In the genomic region with DNA sequence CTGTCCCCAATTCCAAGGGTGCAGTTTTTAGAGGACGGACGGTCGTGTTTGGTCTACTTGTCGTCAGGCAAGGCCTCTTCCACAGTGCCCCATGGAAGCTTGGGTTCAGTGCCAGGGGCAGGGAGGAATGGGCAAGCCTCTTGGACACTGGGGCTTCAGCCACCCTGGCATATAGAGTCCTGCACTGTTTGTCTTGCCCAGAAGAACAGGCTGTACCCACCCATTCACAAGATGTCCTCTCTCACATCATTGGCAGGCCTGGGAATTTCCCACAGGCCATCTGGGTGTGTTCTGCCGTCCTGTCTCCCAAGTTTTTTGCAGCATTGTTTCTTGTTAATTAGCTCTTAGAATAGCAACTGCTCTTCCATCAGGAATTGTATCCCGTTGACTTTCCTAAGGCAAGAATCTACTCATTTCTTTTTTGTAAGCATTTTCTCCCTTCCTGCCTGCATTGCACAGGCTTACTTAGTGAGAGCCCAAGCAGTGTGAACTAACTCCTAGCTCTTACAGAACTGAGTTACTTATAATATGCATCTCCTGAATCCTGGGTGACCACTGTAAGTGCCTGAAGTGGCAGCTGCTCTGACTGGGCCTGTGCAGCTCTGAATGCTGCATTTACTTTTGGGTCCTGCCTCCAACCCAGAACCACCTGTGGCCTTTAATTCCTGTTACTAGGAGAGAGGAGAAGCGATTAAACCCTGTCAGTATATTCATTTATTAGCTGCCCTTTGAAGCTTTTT, we compare ENCODE assay signal across 9 cellular contexts.
DNase-seq lines count a peak whose midpoint lies in the region; ATAC-seq and TF ChIP-seq lines count a peak whose summit lies in the region.
"Had no signal": no experiment of that assay in that cellular context is flagged by ENCODE, and none has a peak within 500 bp of the region (broad histone marks: within the 10 kb centered on the region; RNA-seq: fewer than 3 reads in every experiment).

No MANE protein-coding gene starts in this region.

- peaks cover 21 to 92% (median 46%) of the 10 kb centered on the region in 3 experiments for H3K36me3 ChIP-seq in naive thymus-derived CD4-positive, alpha-beta T cell (ENCODE audit: control insufficient read depth in 2 of 3, insufficient read depth in 3 of 3, low read length in 3 of 3)

- H3K4me3 ChIP-seq in naive thymus-derived CD4-positive, alpha-beta T cell (ENCODE audit: low read length) = no peak overlapping the region

- H3K27me3 ChIP-seq in naive thymus-derived CD4-positive, alpha-beta T cell (ENCODE audit: control insufficient read depth in 2 of 2, insufficient read depth in 2 of 2, low read length in 2 of 2) = no peaks in the 10 kb centered on the region

- no peak overlapping the region for H3K27ac ChIP-seq in naive thymus-derived CD4-positive, alpha-beta T cell (ENCODE audit: low read depth, low read length)

- peaks cover 8 to 44% of the 10 kb centered on the region in 2 donors for H3K36me3 Mint-ChIP-seq in activated T-cell treated with anti-CD3 and anti-CD28 coated beads, Interleukin-2, amount 50 U/mL, for 72 hours (ENCODE audit: insufficient read depth in 2 of 2)
- peaks cover 90% of the 10 kb centered on the region for H3K36me3 Mint-ChIP-seq in effector memory CD8-positive, alpha-beta T cell (ENCODE audit: insufficient read depth)
- H3K36me3 Mint-ChIP-seq in naive thymus-derived CD4-positive, alpha-beta T cell = peaks cover 10 to 72% (median 52%) of the 10 kb centered on the region in 5 donors
- H3K36me3 Mint-ChIP-seq in type B pancreatic cell = no peaks in the 10 kb centered on the region
- H3K36me3 Mint-ChIP-seq in T-helper 2 cell treated with Interferon-gamma antibody and Interleukin-4, amounts not matched to agents 5 μg/mL and 100 μg/mL, for 36 hours (ENCODE audit: low read depth) = peaks cover 67% of the 10 kb centered on the region

- no peaks in the 10 kb centered on the region for H3K9me3 Mint-ChIP-seq in activated T-cell treated with anti-CD3 and anti-CD28 coated beads, Interleukin-2, amount 50 U/mL, for 72 hours
- no peaks in the 10 kb centered on the region for H3K9me3 Mint-ChIP-seq in effector memory CD8-positive, alpha-beta T cell
- H3K9me3 Mint-ChIP-seq in naive thymus-derived CD4-positive, alpha-beta T cell = peaks cover 0 to 4% (median 0%) of the 10 kb centered on the region in 11 donors
- no peaks in the 10 kb centered on the region for H3K9me3 Mint-ChIP-seq in type B pancreatic cell
- no peaks in the 10 kb centered on the region for H3K9me3 Mint-ChIP-seq in T-helper 2 cell treated with Interferon-gamma antibody and Interleukin-4, amounts not matched to agents 5 μg/mL and 100 μg/mL, for 36 hours

- DNase-seq in activated T-cell treated with anti-CD3 and anti-CD28 coated beads, Interleukin-2, amount 50 U/mL, for 72 hours = no peak
- no peak for DNase-seq in activated T-cell treated with anti-CD3 and anti-CD28 coated beads, Interleukin-2, amount 50 U/mL, for 48 hours
- no peak for DNase-seq in effector memory CD8-positive, alpha-beta T cell
- DNase-seq in naive thymus-derived CD4-positive, alpha-beta T cell = no peak
- DNase-seq in type B pancreatic cell (ENCODE audit: extremely low spot score, unreplicated experiment) = no peak
- no peak for DNase-seq in T-helper 2 cell treated with Interferon-gamma antibody and Interleukin-4, amounts not matched to agents 5 μg/mL and 100 μg/mL, for 36 hours (ENCODE audit: low spot score)
- no peak for DNase-seq in activated effector memory CD4-positive, alpha-beta T cell treated with anti-CD3 and anti-CD28 coated beads, Interleukin-2, amount 50 U/mL, for 16 hours
- DNase-seq in HEK293T (ENCODE audit: extremely low spot score) = no peak
- DNase-seq: NCI-H2171 treated with DMSO at 0.1 percent for 48 hours had no signal

- ATAC-seq in activated T-cell treated with anti-CD3 and anti-CD28 coated beads, Interleukin-2, amount 50 U/mL, for 72 hours (replicated peaks in 1 of 2) = no peak
- no peak for ATAC-seq in effector memory CD8-positive, alpha-beta T cell (replicated peaks)
- no peak for ATAC-seq in naive thymus-derived CD4-positive, alpha-beta T cell

- no peaks in the 10 kb centered on the region for H3K4me1 ChIP-seq in naive thymus-derived CD4-positive, alpha-beta T cell (ENCODE audit: control insufficient read depth in 2 of 2, insufficient read depth in 2 of 2, low read length in 2 of 2)

- CTCF ChIA-PET in naive thymus-derived CD4-positive, alpha-beta T cell (lab: Charles Lee) = interaction anchor here (0.5 to 0.6 kb wide), 3 partner anchors 16 to 254 kb away, joined by 3 read pairs; no protein-coding TSS in a partner anchor
- CTCF ChIA-PET in HEK293T (lab: Yijun Ruan, JAX) = no interaction called here

- POLR2A ChIA-PET in naive thymus-derived CD4-positive, alpha-beta T cell (lab: Charles Lee) = interaction anchor here (0.9 to 1.4 kb wide), 2 partner anchors 21 to 65 kb away, joined by 3 read pairs; no protein-coding TSS in a partner anchor
- POLR2A ChIA-PET in HEK293T (lab: Yijun Ruan, JAX) = interaction anchor here (1.3 kb wide), 1 partner anchor 149 kb away, joined by 4 read pairs; the partner anchor contains the start of gene HIF1A

- H3K4me3 Mint-ChIP-seq in activated T-cell treated with anti-CD3 and anti-CD28 coated beads, Interleukin-2, amount 50 U/mL, for 72 hours = no peak overlapping the region
- H3K4me3 Mint-ChIP-seq in effector memory CD8-positive, alpha-beta T cell = no peak overlapping the region
- H3K4me3 Mint-ChIP-seq in naive thymus-derived CD4-positive, alpha-beta T cell = no peak overlapping the region
- H3K4me3 Mint-ChIP-seq in type B pancreatic cell = no peak overlapping the region
- no peak overlapping the region for H3K4me3 Mint-ChIP-seq in T-helper 2 cell treated with Interferon-gamma antibody and Interleukin-4, amounts not matched to agents 5 μg/mL and 100 μg/mL, for 36 hours

- H3K9me3 ChIP-seq in naive thymus-derived CD4-positive, alpha-beta T cell (ENCODE audit: control insufficient read depth in 2 of 3, low read length in 3 of 3) = no peaks in the 10 kb centered on the region

- peaks cover 57% of the 10 kb centered on the region for H3K4me1 Mint-ChIP-seq in activated T-cell treated with anti-CD3 and anti-CD28 coated beads, Interleukin-2, amount 50 U/mL, for 72 hours (ENCODE audit: low read depth)
- H3K4me1 Mint-ChIP-seq in effector memory CD8-positive, alpha-beta T cell (ENCODE audit: low read depth in 2 of 2) = peaks cover 10 to 26% of the 10 kb centered on the region in 2 donors
- H3K4me1 Mint-ChIP-seq in naive thymus-derived CD4-positive, alpha-beta T cell = peaks cover 9 to 62% (median 18%) of the 10 kb centered on the region in 7 donors
- peaks cover 39% of the 10 kb centered on the region for H3K4me1 Mint-ChIP-seq in type B pancreatic cell (ENCODE audit: unreplicated experiment)
- peaks cover 6% of the 10 kb centered on the region for H3K4me1 Mint-ChIP-seq in T-helper 2 cell treated with Interferon-gamma antibody and Interleukin-4, amounts not matched to agents 5 μg/mL and 100 μg/mL, for 36 hours (ENCODE audit: low read depth)

- intact Hi-C loops in naive thymus-derived CD4-positive, alpha-beta T cell (cut with micrococcal nuclease) = no loop called here

- no peaks in the 10 kb centered on the region for H3K27me3 Mint-ChIP-seq in activated T-cell treated with anti-CD3 and anti-CD28 coated beads, Interleukin-2, amount 50 U/mL, for 72 hours (ENCODE audit: low read depth)
- no peaks in the 10 kb centered on the region for H3K27me3 Mint-ChIP-seq in effector memory CD8-positive, alpha-beta T cell
- no peaks in the 10 kb centered on the region for H3K27me3 Mint-ChIP-seq in naive thymus-derived CD4-positive, alpha-beta T cell
- no peaks in the 10 kb centered on the region for H3K27me3 Mint-ChIP-seq in type B pancreatic cell
- no peaks in the 10 kb centered on the region for H3K27me3 Mint-ChIP-seq in T-helper 2 cell treated with Interferon-gamma antibody and Interleukin-4, amounts not matched to agents 5 μg/mL and 100 μg/mL, for 36 hours (ENCODE audit: low read depth)

- H3K27ac Mint-ChIP-seq in activated T-cell treated with anti-CD3 and anti-CD28 coated beads, Interleukin-2, amount 50 U/mL, for 72 hours = peak overlapping the region; percentile 25
- H3K27ac Mint-ChIP-seq in effector memory CD8-positive, alpha-beta T cell = peak overlapping the region; percentile 65 to 73
- peak overlapping the region; percentile 1 to 88 (median 66) for H3K27ac Mint-ChIP-seq in naive thymus-derived CD4-positive, alpha-beta T cell
- H3K27ac Mint-ChIP-seq in type B pancreatic cell = peak overlapping the region; percentile 97
- H3K27ac Mint-ChIP-seq in T-helper 2 cell treated with Interferon-gamma antibody and Interleukin-4, amounts not matched to agents 5 μg/mL and 100 μg/mL, for 36 hours = no peak overlapping the region

- TF ChIP-seq CTCF in type B pancreatic cell (conservative IDR thresholded peaks at IDR 0.05) = no peak

TF ChIP-seq in HEK293T, 16 proteins besides CTCF, POLR2A, EP300 and RAD21:
- TF ChIP-seq SP1 (IDR thresholded peaks at IDR 0.05) (no peak), L3MBTL2 (conservative IDR thresholded peaks at IDR 0.05) (no peak), ARNT (IDR thresholded peaks at IDR 0.05) (no peak), ZNF384 (IDR thresholded peaks at IDR 0.05) (no peak), TARDBP (IDR thresholded peaks at IDR 0.05) (no peak), LEF1 (IDR thresholded peaks at IDR 0.05; ENCODE audit: borderline replicate concordance) (no peak), FOXM1 (IDR thresholded peaks at IDR 0.05; ENCODE audit: borderline replicate concordance) (no peak), FOXK2 (IDR thresholded peaks at IDR 0.05) (no peak), BHLHE40 (IDR thresholded peaks at IDR 0.05; ENCODE audit: borderline replicate concordance) (no peak), FOXA1 (IDR thresholded peaks at IDR 0.05) (no peak), ELF4 (IDR thresholded peaks at IDR 0.05) (no peak), SUZ12 (IDR thresholded peaks at IDR 0.05) (no peak)
